Comparison of ENCODE assay signal across 1 cellular context in genomic region chr12:104612381-104612780, GRCh38.
TF ChIP-seq lines count a peak whose summit lies in the region.

No MANE protein-coding gene starts in this region.

TF ChIP-seq in K562, 482 proteins besides CTCF, POLR2A, EP300 and RAD21 (continued from another document):
- TF ChIP-seq BCLAF1 (IDR thresholded peaks at IDR 0.05; ENCODE audit: borderline replicate concordance in 1 of 2, control insufficient read depth in 1 of 2, low read depth in 2 of 2, low read length in 1 of 2): no peak
- peak; percentile 79 for TF ChIP-seq ARID1B (IDR thresholded peaks at IDR 0.05)
- TF ChIP-seq KDM1A (IDR thresholded peaks at IDR 0.05): peak; percentile 32 to 58; a peak in 3 of 4 replicates
- TF ChIP-seq CHD4 (IDR thresholded peaks at IDR 0.05; ENCODE audit: insufficient read depth, insufficient replicate concordance, low read depth, low read length, poor library complexity, severe bottlenecking): no peak
- 0 out of 2 replicates have a peak, but pooled peaks have one; percentile 33 for TF ChIP-seq CBFA2T2 (conservative IDR thresholded peaks at IDR 0.05)
- no peak; the same call in 1 of the 2 replicates for TF ChIP-seq GATA2 (CRISPR knock-in tag; IDR thresholded peaks at IDR 0.05)
- TF ChIP-seq CTBP1 (IDR thresholded peaks at IDR 0.05; ENCODE audit: borderline replicate concordance): peak; percentile 49; the same call in 1 of the 2 replicates
- TF ChIP-seq MTA2 (IDR thresholded peaks at IDR 0.05; ENCODE audit: low read depth): peak; percentile 52; the same call in 1 of the 2 replicates
- no peak for TF ChIP-seq E2F6 (IDR thresholded peaks at IDR 0.05; ENCODE audit: borderline replicate concordance in 1 of 2, extremely low read depth in 1 of 2, insufficient read depth in 1 of 2, insufficient read length in 1 of 2, low read depth in 1 of 2, low read length in 1 of 2, poor library complexity in 1 of 2, severe bottlenecking in 1 of 2)
- peak; percentile 97 for TF ChIP-seq MYNN (IDR thresholded peaks at IDR 0.05)
- peak; percentile 85 for TF ChIP-seq MYNN (CRISPR knock-in tag; IDR thresholded peaks at IDR 0.05)
- no peak for TF ChIP-seq ZFP91 (CRISPR knock-in tag; IDR thresholded peaks at IDR 0.05)
- peak; percentile 71 for TF ChIP-seq ATF7 (IDR thresholded peaks at IDR 0.05)
- TF ChIP-seq LEF1 (IDR thresholded peaks at IDR 0.05): no peak
- no peak for TF ChIP-seq ETV1 (tag; conservative IDR thresholded peaks at IDR 0.05; ENCODE audit: low read depth)
- TF ChIP-seq ESRRB (CRISPR knock-in tag; IDR thresholded peaks at IDR 0.05; ENCODE audit: borderline replicate concordance): no peak
- TF ChIP-seq DIDO1 (tag; IDR thresholded peaks at IDR 0.05; ENCODE audit: low read depth): no peak
- TF ChIP-seq FOXK2 (conservative IDR thresholded peaks at IDR 0.05 in 1 of 2, IDR thresholded peaks at IDR 0.05 in 1 of 2; ENCODE audit: low read depth in 2 of 2): 0 out of 4 replicates have a peak, but pooled peaks of 1 of the 2 experiments have one; percentile 13
- no peak for TF ChIP-seq KLF6 (CRISPR knock-in tag; IDR thresholded peaks at IDR 0.05; ENCODE audit: borderline replicate concordance)
- TF ChIP-seq CGGBP1 (CRISPR knock-in tag; IDR thresholded peaks at IDR 0.05): no peak
- no peak for TF ChIP-seq SMAD1 (IDR thresholded peaks at IDR 0.05; ENCODE audit: low read depth, low read length, partially characterized antibody)
- TF ChIP-seq ZNF253 (CRISPR knock-in tag; conservative IDR thresholded peaks at IDR 0.05): no peak
- TF ChIP-seq FUS (optimal IDR thresholded peaks at IDR 0.05; ENCODE audit: low read depth, low read length): no peak
- TF ChIP-seq POLR3A (IDR thresholded peaks at IDR 0.05; ENCODE audit: borderline replicate concordance, extremely low read depth, insufficient read depth, insufficient read length): no peak
- TF ChIP-seq TRIM28 (IDR thresholded peaks at IDR 0.05): no peak
- TF ChIP-seq TCF3 (CRISPR knock-in tag; IDR thresholded peaks at IDR 0.05): peak; percentile 62
- TF ChIP-seq TFE3 (CRISPR knock-in tag; IDR thresholded peaks at IDR 0.05): no peak
- TF ChIP-seq NR0B1 (IDR thresholded peaks at IDR 0.05; ENCODE audit: partially characterized antibody): no peak
- TF ChIP-seq CXXC5 (CRISPR knock-in tag; IDR thresholded peaks at IDR 0.05): 0 out of 2 replicates have a peak, but pooled peaks have one; percentile 30
- no peak for TF ChIP-seq ETS2 (tag; IDR thresholded peaks at IDR 0.05; ENCODE audit: borderline replicate concordance, poor library complexity, severe bottlenecking)
- no peak for TF ChIP-seq YBX1 (IDR thresholded peaks at IDR 0.05)
- TF ChIP-seq SIN3A (IDR thresholded peaks at IDR 0.05; ENCODE audit: borderline replicate concordance in 2 of 2, control insufficient read depth in 1 of 2, low read depth in 2 of 2, low read length in 2 of 2): no peak
- TF ChIP-seq CBFA2T3 (IDR thresholded peaks at IDR 0.05): peak; percentile 71
- TF ChIP-seq PRDM10 (IDR thresholded peaks at IDR 0.05; ENCODE audit: partially characterized antibody): peak; percentile 40
- TF ChIP-seq ZNF408 (CRISPR knock-in tag; IDR thresholded peaks at IDR 0.05; ENCODE audit: low read depth): no peak
- no peak for TF ChIP-seq IFI16 (CRISPR knock-in tag; IDR thresholded peaks at IDR 0.05)
- TF ChIP-seq IRF1 (CRISPR knock-in tag; IDR thresholded peaks at IDR 0.05; ENCODE audit: borderline replicate concordance): no peak
- TF ChIP-seq MXD1 (CRISPR knock-in tag; IDR thresholded peaks at IDR 0.05; ENCODE audit: borderline replicate concordance, poor library complexity, severe bottlenecking): no peak
- no peak for TF ChIP-seq CREB1 (IDR thresholded peaks at IDR 0.05)
- no peak for TF ChIP-seq CREB1 (CRISPR knock-in tag; IDR thresholded peaks at IDR 0.05)
- no peak for TF ChIP-seq BRF2 (IDR thresholded peaks at IDR 0.05; ENCODE audit: borderline replicate concordance, insufficient read depth, insufficient read length)
- peak; percentile 43; the same call in 1 of the 2 replicates for TF ChIP-seq SMARCE1 (IDR thresholded peaks at IDR 0.05)
- TF ChIP-seq FOXM1 (IDR thresholded peaks at IDR 0.05; ENCODE audit: low read depth): no peak
- TF ChIP-seq FOXM1 (CRISPR knock-in tag; IDR thresholded peaks at IDR 0.05; ENCODE audit: low read depth): no peak
- no peak for TF ChIP-seq ZBTB7A (IDR thresholded peaks at IDR 0.05; ENCODE audit: borderline replicate concordance, control insufficient read depth, low read depth, low read length)
- no peak for TF ChIP-seq HOXB6 (CRISPR knock-in tag; IDR thresholded peaks at IDR 0.05; ENCODE audit: borderline replicate concordance)
TF ChIP-seq in K562: peak in this region for 22.
